Comparison of ENCODE assay signal across 8 cellular contexts in genomic region chr9:131635912-131636311, GRCh38.
DNase-seq lines count a peak whose midpoint lies in the region; ATAC-seq and TF ChIP-seq lines count a peak whose summit lies in the region.

No MANE protein-coding gene starts in this region.

- ATAC-seq in left lung (peak; percentile 13), GM18868 (IDR thresholded peaks at IDR 0.05; ENCODE audit: unreplicated experiment) (no peak)
- peak in 1 of 2 donors; percentile 5 for ATAC-seq in stimulated activated naive B cell treated with anti-CD40 and anti-IgM and Interleukin-4, amounts not matched to agents 10 μg/mL and 1 μg/mL and 100 μg/mL, for 72 hours (replicated peaks)

- peaks cover 9% of the 10 kb centered on the region for H3K36me3 Mint-ChIP-seq in IgD-negative memory B cell
- peaks cover 58 to 85% of the 10 kb centered on the region in 2 donors for H3K36me3 Mint-ChIP-seq in stimulated activated naive B cell treated with anti-CD40 and anti-IgM and Interleukin-4, amounts not matched to agents 10 μg/mL and 1 μg/mL and 100 μg/mL, for 72 hours

- H3K4me3 ChIP-seq in adrenal gland (no peak overlapping the region), left lung (no peak overlapping the region)

- H3K27me3 ChIP-seq in adrenal gland, result no peaks in the 10 kb centered on the region
- no peaks in the 10 kb centered on the region for H3K27me3 ChIP-seq in left lung

- TF ChIP-seq POLR2A in adrenal gland (IDR thresholded peaks at IDR 0.05), result no peak

- peak overlapping the region; percentile 46 to 92 (median 90) for H3K27ac Mint-ChIP-seq in IgD-negative memory B cell
- H3K27ac Mint-ChIP-seq in stimulated activated naive B cell treated with anti-CD40 and anti-IgM and Interleukin-4, amounts not matched to agents 10 μg/mL and 1 μg/mL and 100 μg/mL, for 72 hours, result peak overlapping the region; percentile 95

- no peak overlapping the region for H3K4me3 Mint-ChIP-seq in IgD-negative memory B cell
- peak overlapping the region; percentile 1 to 32 for H3K4me3 Mint-ChIP-seq in stimulated activated naive B cell treated with anti-CD40 and anti-IgM and Interleukin-4, amounts not matched to agents 10 μg/mL and 1 μg/mL and 100 μg/mL, for 72 hours

- H3K9me3 Mint-ChIP-seq in IgD-negative memory B cell, result no peaks in the 10 kb centered on the region
- H3K9me3 Mint-ChIP-seq in stimulated activated naive B cell treated with anti-CD40 and anti-IgM and Interleukin-4, amounts not matched to agents 10 μg/mL and 1 μg/mL and 100 μg/mL, for 72 hours, result peaks cover 0 to 2% of the 10 kb centered on the region in 2 donors

- intact Hi-C loops in adrenal gland (cut with DNase I), result no loop called here
- intact Hi-C loops in left lung (cut with DNase I), result no loop called here

- WGBS in adrenal gland, 4 donors, result 59 to 73% (median 64%) methylated on average over 5 of the region's 5 CpGs

- no peaks in the 10 kb centered on the region for H3K27me3 Mint-ChIP-seq in IgD-negative memory B cell
- no peaks in the 10 kb centered on the region for H3K27me3 Mint-ChIP-seq in stimulated activated naive B cell treated with anti-CD40 and anti-IgM and Interleukin-4, amounts not matched to agents 10 μg/mL and 1 μg/mL and 100 μg/mL, for 72 hours

- H3K9me3 ChIP-seq in adrenal gland (replicated peaks in 1 of 3) (no peaks in the 10 kb centered on the region), left lung (no peaks in the 10 kb centered on the region)

- H3K36me3 ChIP-seq in adrenal gland (replicated peaks in 1 of 2) (peaks cover 0 to 11% of the 10 kb centered on the region in 2 donors), left lung (peaks cover 0 to 25% of the 10 kb centered on the region in 2 donors)

- peaks cover 18 to 24% (median 24%) of the 10 kb centered on the region in 3 donors for H3K4me1 Mint-ChIP-seq in IgD-negative memory B cell
- H3K4me1 Mint-ChIP-seq in stimulated activated naive B cell treated with anti-CD40 and anti-IgM and Interleukin-4, amounts not matched to agents 10 μg/mL and 1 μg/mL and 100 μg/mL, for 72 hours, result peaks cover 48 to 67% of the 10 kb centered on the region in 2 donors

- TF ChIP-seq CTCF in adrenal gland (IDR thresholded peaks at IDR 0.05) (no peak), left lung (IDR thresholded peaks at IDR 0.05) (no peak)

- H3K27ac ChIP-seq in adrenal gland (peak overlapping the region; percentile 64 to 93 (median 90)), left lung (peak overlapping the region; percentile 82 to 91)

- H3K4me1 ChIP-seq in adrenal gland (replicated peaks in 1 of 2), result peaks cover 6 to 15% of the 10 kb centered on the region in 2 donors
- H3K4me1 ChIP-seq in left lung, result peaks cover 12 to 48% of the 10 kb centered on the region in 2 donors

- DNase-seq in adrenal gland (no peak), left lung (no peak), DMS114 treated with DMSO at 0.1 percent for 48 hours (lab: John Stamatoyannopoulos, UW; ENCODE audit: unreplicated experiment) (no peak), NCI-H82 treated with DMSO at 0.1 percent for 48 hours (lab: John Stamatoyannopoulos, UW; ENCODE audit: unreplicated experiment) (no peak), nucleus accumbens (lab: John Stamatoyannopoulos, UW) (no peak)
- no peak for DNase-seq in stimulated activated naive B cell treated with anti-CD40 and anti-IgM and Interleukin-4, amounts not matched to agents 10 μg/mL and 1 μg/mL and 100 μg/mL, for 72 hours

Comparison
In these comparisons a context has a peak if more than half of its experiments do, and no peak if none do; other contexts are left out.
1. H3K4me3 Mint-ChIP-seq: peak in stimulated activated naive B cell treated with anti-CD40 and anti-IgM and Interleukin-4, amounts not matched to agents 10 μg/mL and 1 μg/mL and 100 μg/mL, for 72 hours (2 of 2); none in IgD-negative memory B cell (0 of 4).